Comparison of ENCODE assay signal across 8 cellular contexts in genomic region chr14:90060965-90061848, GRCh38. TPM values are rescaled to one million over a fixed set of nuclear protein-coding genes. Genes with fewer than 3 reads are reported as not detected.
DNase-seq lines count a peak whose midpoint lies in the region; ATAC-seq and TF ChIP-seq lines count a peak whose summit lies in the region.

No MANE protein-coding gene starts in this region.

- H3K9me3 ChIP-seq in esophagus squamous epithelium (no peaks in the 10 kb centered on the region), neuron (ENCODE audit: low read length) (peaks cover 2% of the 10 kb centered on the region)

- H3K36me3 ChIP-seq in esophagus squamous epithelium = no peaks in the 10 kb centered on the region
- no peaks in the 10 kb centered on the region for H3K36me3 ChIP-seq in neuron (ENCODE audit: insufficient read depth, low read length)

- peaks cover 4 to 94% (median 12%) of the 10 kb centered on the region in 4 donors for H3K27me3 ChIP-seq in esophagus squamous epithelium
- H3K27me3 ChIP-seq in neuron (ENCODE audit: insufficient read depth, low read length) = peaks cover 73% of the 10 kb centered on the region

- no peak for TF ChIP-seq CTCF in esophagus squamous epithelium (IDR thresholded peaks at IDR 0.05)

- intact Hi-C loops in esophagus squamous epithelium (cut with DNase I) = no loop called here

- peak; percentile 26 for ATAC-seq in GM21528 (IDR thresholded peaks at IDR 0.05; ENCODE audit: low FRiP score, unreplicated experiment)
- no peak for ATAC-seq in GM18858 (IDR thresholded peaks at IDR 0.05; ENCODE audit: unreplicated experiment)

- peak overlapping the region; percentile 95 for H2AFZ ChIP-seq in neuron (ENCODE audit: low read depth, low read length)

- 4 to 5% methylated on average over 7 to 10 of the region's 81 CpGs for WGBS in esophagus squamous epithelium, 2 donors

- H3K4me3 ChIP-seq in esophagus squamous epithelium (peak overlapping the region; percentile 33 to 67 (median 42)), neuron (ENCODE audit: low read length) (peak overlapping the region; percentile 46)

- DNase-seq in COLO668 (lab: John Stamatoyannopoulos, UW; ENCODE audit: unreplicated experiment) = peak; percentile 74
- peak; percentile 7 for DNase-seq in RPMI8226
- DNase-seq in esophagus squamous epithelium (lab: John Stamatoyannopoulos, UW) = no peak
- DNase-seq in SKM-1 (lab: John Stamatoyannopoulos, UW; ENCODE audit: unreplicated experiment) = no peak
- no peak for DNase-seq in NCI-H226

- no peak overlapping the region for H3K27ac ChIP-seq in esophagus squamous epithelium

- H3K4me1 ChIP-seq in esophagus squamous epithelium (peaks cover 20 to 32% (median 24%) of the 10 kb centered on the region in 3 donors), neuron (ENCODE audit: insufficient read depth, low read length) (peaks cover 7% of the 10 kb centered on the region)

- TF ChIP-seq POLR2A in esophagus squamous epithelium (IDR thresholded peaks at IDR 0.05) = no peak

RNA-seq across cellular contexts. Expression of gene KCNK13, which starts 0.6 kb away (rescaled TPM):
- total RNA-seq in esophagus squamous epithelium = under 1 TPM; 0.09 to 0.19 (median 0.13) TPM

Comparison
In these comparisons a context has a peak if more than half of its experiments do, and no peak if none do; other contexts are left out.
1. DNase-seq: peak in COLO668 (single experiment) and RPMI8226 (single experiment); none in esophagus squamous epithelium (single experiment), SKM-1 (single experiment) and NCI-H226 (single experiment).